In the genomic region with DNA sequence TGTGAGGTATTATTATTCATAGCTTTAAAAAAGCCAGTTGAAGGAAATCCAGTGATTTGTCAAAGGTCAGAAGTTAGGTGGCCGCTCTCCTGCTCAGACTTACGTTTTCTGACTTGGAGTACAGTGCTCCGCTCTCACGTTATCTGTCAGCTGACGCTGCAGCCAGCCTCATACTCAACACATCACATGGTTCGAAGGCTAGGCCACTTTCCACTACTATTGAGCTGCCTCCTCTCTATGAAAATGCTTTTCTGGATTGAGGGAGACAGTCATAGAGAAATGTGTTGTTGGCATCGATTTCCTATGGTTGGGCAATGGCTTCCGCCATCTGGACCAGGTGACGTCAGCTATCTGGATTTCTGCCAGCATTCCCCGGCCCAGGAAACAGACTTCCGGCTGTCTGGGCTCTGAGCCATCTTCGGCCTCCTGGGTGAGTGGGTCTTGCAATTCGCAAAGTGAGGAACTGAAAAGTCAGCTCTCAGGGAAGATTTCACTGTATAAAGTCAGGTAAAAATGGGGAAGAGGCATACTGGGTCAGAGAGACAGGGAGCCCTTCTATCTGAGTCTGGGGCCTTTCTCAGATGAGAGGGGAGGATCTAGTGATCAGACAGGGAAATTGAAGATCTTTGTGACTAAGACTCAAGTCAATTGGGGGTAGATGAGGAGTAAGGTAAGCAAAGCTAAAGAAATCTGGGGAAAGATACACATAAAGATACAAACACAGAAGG, we compare ENCODE assay signal across 8 cellular contexts. TPM values are rescaled to one million over a fixed set of nuclear protein-coding genes. Genes with fewer than 3 reads are reported as not detected.
DNase-seq lines count a peak whose midpoint lies in the region; ATAC-seq and TF ChIP-seq lines count a peak whose summit lies in the region.

No MANE protein-coding gene starts in this region.

- H3K27me3 ChIP-seq in CD8-positive, alpha-beta memory T cell (ENCODE audit: insufficient read depth, low read length, poor library complexity, severe bottlenecking), result no peaks in the 10 kb centered on the region
- H3K27me3 ChIP-seq in heart right ventricle (no peaks in the 10 kb centered on the region), prostate gland (replicated peaks; ENCODE audit: insufficient read depth) (no peaks in the 10 kb centered on the region)

- no peaks in the 10 kb centered on the region for H3K9me3 ChIP-seq in CD8-positive, alpha-beta memory T cell (ENCODE audit: low read length)
- no peaks in the 10 kb centered on the region for H3K9me3 ChIP-seq in heart right ventricle
- H3K9me3 ChIP-seq in prostate gland, result no peaks in the 10 kb centered on the region

- POLR2A ChIA-PET in CD8-positive, alpha-beta memory T cell (lab: Charles Lee), result interaction anchor here (1.2 kb wide), 1 partner anchor 14 kb away, joined by 3 read pairs; no protein-coding TSS in a partner anchor

- WGBS in heart right ventricle, 2 donors, result 4 to 8% methylated on average over 13 of the region's 13 CpGs
- WGBS in prostate gland, result 32% methylated on average over 13 of the region's 13 CpGs

- peaks cover 0 to 4% (median 0%) of the 10 kb centered on the region in 3 donors for H3K36me3 Mint-ChIP-seq in CD8-positive, alpha-beta memory T cell

- TF ChIP-seq POLR2A in prostate gland (IDR thresholded peaks at IDR 0.05), result peak; percentile 12

- H3K4me1 Mint-ChIP-seq in CD8-positive, alpha-beta memory T cell, result peaks cover 5 to 18% (median 16%) of the 10 kb centered on the region in 3 donors

- H3K27me3 Mint-ChIP-seq in CD8-positive, alpha-beta memory T cell, result peaks cover 0 to 1% of the 10 kb centered on the region in 2 donors

- TF ChIP-seq CTCF in heart right ventricle (IDR thresholded peaks at IDR 0.05) (no peak), prostate gland (IDR thresholded peaks at IDR 0.05) (no peak)

- H3K4me3 Mint-ChIP-seq in CD8-positive, alpha-beta memory T cell, result no peak overlapping the region

- H3K4me3 ChIP-seq in CD8-positive, alpha-beta memory T cell (ENCODE audit: low read length), result no peak overlapping the region
- H3K4me3 ChIP-seq in heart right ventricle, result peak overlapping the region in 6 of 10 donors; percentile 2 to 33 (median 20)
- no peak overlapping the region for H3K4me3 ChIP-seq in prostate gland

- peak overlapping the region in 1 of 8 donors; percentile 88 for H3K27ac Mint-ChIP-seq in CD8-positive, alpha-beta memory T cell

- peak; percentile 89 to 92 (median 91) for ATAC-seq in heart right ventricle
- no peak for ATAC-seq in HG03457 (IDR thresholded peaks at IDR 0.05; ENCODE audit: unreplicated experiment)

- intact Hi-C loops in heart right ventricle (cut with DNase I) (loop anchor here in 4 of 10 donors (2.0 to 5.0 kb wide), 4 partner anchors 29 to 45 kb away; partner anchors contain the start of genes FLOT1 (in 3 of the 4) and IER3 (in 2 of the 4)), prostate gland (cut with DNase I) (loop anchor here (2.0 to 5.0 kb wide), 3 partner anchors 29 to 45 kb away; partner anchors contain the start of genes FLOT1 and IER3)

- H3K4me1 ChIP-seq in CD8-positive, alpha-beta memory T cell (ENCODE audit: insufficient read depth, low read length), result peaks cover 32% of the 10 kb centered on the region
- H3K4me1 ChIP-seq in heart right ventricle (peaks cover 25 to 100% (median 51%) of the 10 kb centered on the region in 9 donors), prostate gland (replicated peaks) (peaks cover 21% of the 10 kb centered on the region)

- no peaks in the 10 kb centered on the region for H3K9me3 Mint-ChIP-seq in CD8-positive, alpha-beta memory T cell

- no peaks in the 10 kb centered on the region for H3K36me3 ChIP-seq in CD8-positive, alpha-beta memory T cell (ENCODE audit: insufficient read depth, low read length)
- H3K36me3 ChIP-seq in heart right ventricle (no peaks in the 10 kb centered on the region), prostate gland (no peaks in the 10 kb centered on the region)

- H3K27ac ChIP-seq in CD8-positive, alpha-beta memory T cell (ENCODE audit: low read depth, low read length), result peak overlapping the region; percentile 64
- H3K27ac ChIP-seq in heart right ventricle, result peak overlapping the region; percentile 74 to 97 (median 94)
- peak overlapping the region; percentile 79 to 80 for H3K27ac ChIP-seq in prostate gland

- CTCF ChIA-PET in CD8-positive, alpha-beta memory T cell (lab: Charles Lee), result interaction anchor here (1.2 kb wide), 1 partner anchor 51 kb away, joined by 3 read pairs; no protein-coding TSS in a partner anchor

- no peak for DNase-seq in CD8-positive, alpha-beta memory T cell
- DNase-seq in HUDEP-2 (lab: John Stamatoyannopoulos, UW; ENCODE audit: unreplicated experiment in 76 of 76), result peak in 62 of 76 experiments; percentile 15 to 85 (median 62)
- DNase-seq in NOMO-1 treated with dmso at 0.1 percent for 144 hours (lab: John Stamatoyannopoulos, UW; ENCODE audit: unreplicated experiment), result peak; percentile 56
- peak; percentile 96 for DNase-seq in amniotic stem cell (lab: John Stamatoyannopoulos, UW)
- DNase-seq in heart right ventricle, result peak; percentile 93 to 97
- DNase-seq in prostate gland (ENCODE audit: low spot score), result peak; percentile 81
- no peak for DNase-seq in central memory CD4-positive, alpha-beta T cell

RNA-seq across cellular contexts. Expression of gene IER3, which starts 37.5 kb away (rescaled TPM):
- 100 to 1,000 TPM; 267 to 294 TPM for total RNA-seq in CD8-positive, alpha-beta memory T cell
- polyA plus RNA-seq in CD8-positive, alpha-beta memory T cell, result 0.58 TPM
- total RNA-seq in heart right ventricle (100 to 1,000 TPM in 6 of 10 donors, 10 to 100 TPM in 4; 15.6 to 309 (median 115) TPM), prostate gland (10 to 100 TPM; 13.9 to 26.4 TPM)
- polyA plus RNA-seq in heart right ventricle, result 10 to 100 TPM; 25.3 to 93.9 TPM

RNA-seq across cellular contexts. Expression of gene FLOT1, which starts 39.4 kb away (rescaled TPM):
- total RNA-seq in CD8-positive, alpha-beta memory T cell, result 100 to 1,000 TPM; 154 to 155 TPM
- 104 TPM for polyA plus RNA-seq in CD8-positive, alpha-beta memory T cell
- total RNA-seq in heart right ventricle (100 to 1,000 TPM; 158 to 280 (median 184) TPM), prostate gland (100 to 1,000 TPM; 117 to 133 TPM)
- polyA plus RNA-seq in heart right ventricle, result 100 to 1,000 TPM; 233 to 317 TPM

Comparison
In these comparisons a context has a peak if more than half of its experiments do, and no peak if none do; other contexts are left out.
1. DNase-seq: peak in HUDEP-2 (62 of 76), NOMO-1 treated with dmso at 0.1 percent for 144 hours (single experiment), amniotic stem cell (single experiment), heart right ventricle (2 of 2) and prostate gland (single experiment); none in CD8-positive, alpha-beta memory T cell (0 of 5) and central memory CD4-positive, alpha-beta T cell (single experiment).
2. H3K4me3 ChIP-seq: peak in heart right ventricle (6 of 10); none in CD8-positive, alpha-beta memory T cell (single experiment) and prostate gland (0 of 2).
3. Peak in every context shown above with its lines, with median percentiles within 50 percentile points of each other: H3K27ac ChIP-seq.